ENCODE assay signal across 17 cellular contexts in the genomic region with DNA sequence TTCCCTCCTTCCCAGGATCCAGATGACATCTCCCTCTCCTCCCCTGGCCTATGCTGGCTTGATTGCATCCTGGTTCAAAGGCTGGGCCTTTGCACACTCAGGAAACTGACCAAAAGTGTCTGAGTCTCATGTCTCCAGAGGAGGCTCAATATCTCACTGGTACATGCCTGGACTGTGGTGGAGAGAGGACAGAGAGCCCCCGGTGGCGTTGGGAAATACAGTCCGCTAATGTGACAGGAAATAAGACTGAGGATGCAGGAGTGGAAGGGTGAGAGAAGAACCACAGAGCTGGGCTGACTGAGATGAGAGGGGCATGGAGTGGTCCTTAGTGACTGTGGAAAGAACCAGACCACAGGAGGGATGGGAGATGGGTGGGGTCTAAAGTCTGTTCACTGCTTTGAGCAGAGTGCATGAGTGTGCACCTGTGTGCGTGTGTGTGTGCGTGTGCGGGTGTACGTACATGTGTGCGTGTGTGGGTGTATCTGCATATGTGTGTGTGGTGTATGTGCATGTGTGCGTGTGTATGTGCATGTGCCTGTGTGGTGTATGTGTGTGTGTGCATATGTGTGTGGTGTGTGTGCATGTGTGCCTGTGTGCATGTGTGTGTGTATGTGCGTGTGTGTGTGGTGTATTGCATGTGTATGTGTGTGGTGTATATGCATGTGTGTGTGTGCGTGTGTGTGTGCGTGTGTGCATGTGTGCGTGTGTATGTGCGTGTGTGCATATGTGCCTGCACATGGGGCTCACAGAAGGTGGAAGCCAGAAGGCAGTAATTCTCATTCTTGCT. TPM values are rescaled to one million over a fixed set of nuclear protein-coding genes. Genes with fewer than 3 reads are reported as not detected.
DNase-seq lines count a peak whose midpoint lies in the region; ATAC-seq, FAIRE-seq and TF ChIP-seq lines count a peak whose summit lies in the region.
"Had no signal": no experiment of that assay in that cellular context is flagged by ENCODE, and none has a peak within 500 bp of the region (broad histone marks: within the 10 kb centered on the region; RNA-seq: fewer than 3 reads in every experiment).

No MANE protein-coding gene starts in this region.

- peak overlapping the region; percentile 24 to 75 (median 64) for H3K4me3 Mint-ChIP-seq in IgD-negative memory B cell
- H3K4me3 Mint-ChIP-seq in endothelial cell (ENCODE audit: unreplicated experiment) = peak overlapping the region; percentile 31
- H3K4me3 Mint-ChIP-seq: CD8-positive, alpha-beta memory T cell had no signal

- no peaks in the 10 kb centered on the region for H3K36me3 ChIP-seq in parathyroid adenoma (ENCODE audit: control insufficient read depth, insufficient read depth, low read length)

- no peak for ATAC-seq in HG02763 (IDR thresholded peaks at IDR 0.05; ENCODE audit: unreplicated experiment)
- ATAC-seq: Panc1 had no signal

- H2AFZ ChIP-seq in parathyroid adenoma = peak overlapping the region; percentile 51

- H3K9me3 Mint-ChIP-seq in IgD-negative memory B cell (peaks cover 0 to 2% (median 0%) of the 10 kb centered on the region in 3 donors), endothelial cell (ENCODE audit: unreplicated experiment) (peaks cover 5% of the 10 kb centered on the region)

- H3K9me3 ChIP-seq in parathyroid adenoma (ENCODE audit: control insufficient read depth, low read length) = no peaks in the 10 kb centered on the region
- H3K9me3 ChIP-seq: SK-N-SH had no signal

- TF ChIP-seq CTCF in endothelial cell (IDR thresholded peaks at IDR 0.05; ENCODE audit: unreplicated experiment) (no peak), parathyroid adenoma (IDR thresholded peaks at IDR 0.05) (no peak)

- no peaks in the 10 kb centered on the region for H3K27me3 ChIP-seq in parathyroid adenoma (ENCODE audit: control insufficient read depth, insufficient read depth, low read length)

- peaks cover 13 to 25% (median 15%) of the 10 kb centered on the region in 3 donors for H3K4me1 Mint-ChIP-seq in IgD-negative memory B cell
- no peaks in the 10 kb centered on the region for H3K4me1 Mint-ChIP-seq in endothelial cell (ENCODE audit: unreplicated experiment)
- H3K4me1 Mint-ChIP-seq: CD8-positive, alpha-beta memory T cell had no signal

- H3K4me3 ChIP-seq in parathyroid adenoma (ENCODE audit: low read depth, low read length) = peak overlapping the region; percentile 58

- H3K4me2 ChIP-seq in parathyroid adenoma (ENCODE audit: low read length) = peak overlapping the region; percentile 67
- H3K4me2 ChIP-seq: SK-N-SH had no signal

- peaks cover 38% of the 10 kb centered on the region for H3K79me2 ChIP-seq in parathyroid adenoma

- FAIRE-seq in GM12891 (lab: Jason Lieb, UNC) = peak; percentile 82
- FAIRE-seq: H54 had no signal

- peak overlapping the region; percentile 90 for H3K27ac ChIP-seq in parathyroid adenoma

- H3K27ac Mint-ChIP-seq in IgD-negative memory B cell (peak overlapping the region in 2 of 3 donors; percentile 67 to 74), endothelial cell (ENCODE audit: unreplicated experiment) (no peak overlapping the region)

- H3K27me3 Mint-ChIP-seq in IgD-negative memory B cell = no peaks in the 10 kb centered on the region
- peaks cover 12% of the 10 kb centered on the region for H3K27me3 Mint-ChIP-seq in endothelial cell (ENCODE audit: unreplicated experiment)

- H3K4me1 ChIP-seq in parathyroid adenoma = peaks cover 41% of the 10 kb centered on the region

- H3K36me3 Mint-ChIP-seq in IgD-negative memory B cell (peaks cover 9% of the 10 kb centered on the region), endothelial cell (ENCODE audit: low read depth, unreplicated experiment) (peaks cover 6% of the 10 kb centered on the region)

- peak overlapping the region; percentile 71 for H3K9ac ChIP-seq in parathyroid adenoma
- H3K9ac ChIP-seq: SK-N-SH had no signal

- DNase-seq in GM12891 (ENCODE audit: insufficient read length, low spot score) = no peak
- no peak for DNase-seq in endothelial cell (ENCODE audit: low spot score)
- DNase-seq in foreskin melanocyte = no peak
- no peak for DNase-seq in NCI-H128 (lab: John Stamatoyannopoulos, UW; ENCODE audit: unreplicated experiment)
- DNase-seq: CD8-positive, alpha-beta memory T cell; NCI-H1092 treated with DMSO at 0.1 percent for 48 hours; NCI-H187; NCI-H446 treated with DMSO at 0.1 percent for 48 hours; NCI-H82; Right ventricle myocardium superior; SK-N-SH had no signal

- no peak for TF ChIP-seq POLR2A in GM12891 (IDR thresholded peaks at IDR 0.05; ENCODE audit: low read depth, low read length)

TF ChIP-seq in GM12891, 5 proteins besides CTCF, POLR2A, EP300 and RAD21:
- TF ChIP-seq TAF1 (IDR thresholded peaks at IDR 0.05; ENCODE audit: low read depth, low read length) = no peak
TF ChIP-seq in GM12891: peak in this region for 0.

RNA-seq across cellular contexts. Expression of a gene that starts 1.9 kb away (rescaled TPM):
- not detected for polyA plus RNA-seq in GM12891 (2012; ENCODE audit: low read depth, missing spikeins)
- polyA plus RNA-seq in IgD-negative memory B cell = not detected
- not detected for total RNA-seq in endothelial cell (ENCODE audit: unreplicated experiment)
- total RNA-seq: Right ventricle myocardium superior had no signal
- polyA plus RNA-seq: BJ; CD8-positive, alpha-beta memory T cell; SK-N-SH had no signal

RNA-seq across cellular contexts. Expression of a gene that starts 18.3 kb away (rescaled TPM):
- polyA plus RNA-seq in GM12891 (2012; ENCODE audit: low read depth, missing spikeins) = not detected
- polyA plus RNA-seq in IgD-negative memory B cell = 15.0 TPM
- 0.21 TPM for total RNA-seq in endothelial cell (ENCODE audit: unreplicated experiment)
- polyA plus RNA-seq: BJ; CD8-positive, alpha-beta memory T cell had no signal

RNA-seq across cellular contexts. Expression of a gene that starts 57.3 kb away (rescaled TPM):
- polyA plus RNA-seq in GM12891 (2012; ENCODE audit: low read depth, missing spikeins) = 7.1 TPM
- polyA plus RNA-seq in IgD-negative memory B cell = 4.9 TPM
- 18.3 TPM for total RNA-seq in endothelial cell (ENCODE audit: unreplicated experiment)
